ENCODE assay signal across 1 cellular context in the genomic region with DNA sequence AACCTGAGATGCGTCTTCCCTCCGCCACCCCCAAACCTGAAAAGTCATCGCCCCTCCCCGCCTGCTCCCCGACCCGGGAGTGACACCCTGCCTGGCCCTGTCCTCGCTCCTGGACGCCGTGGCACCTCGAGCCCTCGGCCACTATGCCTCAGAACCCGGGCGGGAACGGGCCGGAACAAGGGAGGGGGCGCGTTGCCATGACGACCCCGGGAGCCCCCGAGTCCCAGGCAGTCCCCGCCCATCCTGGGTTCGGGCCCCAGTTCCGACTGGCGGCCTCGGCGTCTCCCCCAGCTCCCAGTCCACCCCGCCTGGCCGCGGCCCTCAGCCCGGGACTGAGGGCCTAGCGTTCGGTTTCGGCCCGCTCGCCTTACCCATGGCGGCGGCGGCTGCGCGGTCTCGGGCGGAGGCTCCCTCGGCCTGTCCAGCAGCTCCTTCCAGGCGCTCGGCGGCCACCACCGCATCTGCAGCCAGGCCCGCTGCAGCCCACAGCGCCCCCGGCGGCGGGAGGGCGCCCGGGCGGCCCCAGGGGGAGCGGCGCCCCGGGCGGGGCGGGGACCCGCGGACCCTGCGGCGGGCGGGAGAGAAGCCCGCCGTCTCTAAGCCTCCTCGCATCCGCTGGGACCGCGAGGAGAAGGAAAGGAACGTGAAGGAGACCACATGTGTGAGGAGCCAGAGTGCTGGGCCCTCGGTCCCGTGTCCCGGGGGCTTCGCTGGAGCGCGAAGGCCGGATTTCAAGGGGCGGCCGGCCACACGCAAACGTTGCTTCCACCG.
TF ChIP-seq lines count a peak whose summit lies in the region.

A gene with protein sequence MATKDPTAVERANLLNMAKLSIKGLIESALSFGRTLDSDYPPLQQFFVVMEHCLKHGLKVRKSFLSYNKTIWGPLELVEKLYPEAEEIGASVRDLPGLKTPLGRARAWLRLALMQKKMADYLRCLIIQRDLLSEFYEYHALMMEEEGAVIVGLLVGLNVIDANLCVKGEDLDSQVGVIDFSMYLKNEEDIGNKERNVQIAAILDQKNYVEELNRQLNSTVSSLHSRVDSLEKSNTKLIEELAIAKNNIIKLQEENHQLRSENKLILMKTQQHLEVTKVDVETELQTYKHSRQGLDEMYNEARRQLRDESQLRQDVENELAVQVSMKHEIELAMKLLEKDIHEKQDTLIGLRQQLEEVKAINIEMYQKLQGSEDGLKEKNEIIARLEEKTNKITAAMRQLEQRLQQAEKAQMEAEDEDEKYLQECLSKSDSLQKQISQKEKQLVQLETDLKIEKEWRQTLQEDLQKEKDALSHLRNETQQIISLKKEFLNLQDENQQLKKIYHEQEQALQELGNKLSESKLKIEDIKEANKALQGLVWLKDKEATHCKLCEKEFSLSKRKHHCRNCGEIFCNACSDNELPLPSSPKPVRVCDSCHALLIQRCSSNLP (minus strand): TSS at position 463 of the 771 bp plus-strand sequence. CDS start 88 bp downstream, at position 375.

TF ChIP-seq in HEK293, 187 proteins besides CTCF, POLR2A, EP300 and RAD21 (continued from another document and continues in another):
- TF ChIP-seq ZNF518A (tag by site-specific recombination; conservative IDR thresholded peaks at IDR 0.05; ENCODE audit: low read depth): no peak
- TF ChIP-seq BCL11B (tag by site-specific recombination; IDR thresholded peaks at IDR 0.05; ENCODE audit: low read depth): no peak
- TF ChIP-seq ZNF830 (tag by site-specific recombination; IDR thresholded peaks at IDR 0.05; ENCODE audit: low read depth): no peak
- peak; percentile 66; the same call in 1 of the 2 replicates for TF ChIP-seq KLF16 (tag by site-specific recombination; IDR thresholded peaks at IDR 0.05)
- TF ChIP-seq ZNF114 (tag by site-specific recombination; IDR thresholded peaks at IDR 0.05): no peak
- no peak; the same call in 1 of the 2 replicates for TF ChIP-seq INSM2 (tag by site-specific recombination; IDR thresholded peaks at IDR 0.05)
- peak; percentile 84 for TF ChIP-seq ZBTB20 (tag by site-specific recombination; IDR thresholded peaks at IDR 0.05)
- TF ChIP-seq, protein P1, sequence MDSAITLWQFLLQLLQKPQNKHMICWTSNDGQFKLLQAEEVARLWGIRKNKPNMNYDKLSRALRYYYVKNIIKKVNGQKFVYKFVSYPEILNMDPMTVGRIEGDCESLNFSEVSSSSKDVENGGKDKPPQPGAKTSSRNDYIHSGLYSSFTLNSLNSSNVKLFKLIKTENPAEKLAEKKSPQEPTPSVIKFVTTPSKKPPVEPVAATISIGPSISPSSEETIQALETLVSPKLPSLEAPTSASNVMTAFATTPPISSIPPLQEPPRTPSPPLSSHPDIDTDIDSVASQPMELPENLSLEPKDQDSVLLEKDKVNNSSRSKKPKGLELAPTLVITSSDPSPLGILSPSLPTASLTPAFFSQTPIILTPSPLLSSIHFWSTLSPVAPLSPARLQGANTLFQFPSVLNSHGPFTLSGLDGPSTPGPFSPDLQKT (IDR thresholded peaks at IDR 0.05; ENCODE audit: borderline replicate concordance, low read depth, low read length): no peak
- no peak for TF ChIP-seq ZNF23 (tag by site-specific recombination; IDR thresholded peaks at IDR 0.05; ENCODE audit: borderline replicate concordance)
- TF ChIP-seq PRDM1 (tag by site-specific recombination; IDR thresholded peaks at IDR 0.05): no peak
- TF ChIP-seq ZNF843 (tag by site-specific recombination; IDR thresholded peaks at IDR 0.05): no peak
- no peak for TF ChIP-seq OSR2 (tag by site-specific recombination; IDR thresholded peaks at IDR 0.05)
- TF ChIP-seq ZSCAN5A (tag by site-specific recombination; IDR thresholded peaks at IDR 0.05): peak; percentile 45; the same call in 1 of the 2 replicates
- TF ChIP-seq ZNF223 (tag by site-specific recombination; IDR thresholded peaks at IDR 0.05): no peak
- TF ChIP-seq ZNF747 (tag by site-specific recombination; IDR thresholded peaks at IDR 0.05): no peak
- TF ChIP-seq ZEB2 (tag by site-specific recombination; IDR thresholded peaks at IDR 0.05): 0 out of 2 replicates have a peak, but pooled peaks have one; percentile 1
- TF ChIP-seq ZNF76 (tag by site-specific recombination; IDR thresholded peaks at IDR 0.05; ENCODE audit: borderline replicate concordance, low read depth): peak; percentile 31; the same call in 1 of the 2 replicates
- peak; percentile 11; the same call in 1 of the 2 replicates for TF ChIP-seq ZNF184 (tag by site-specific recombination; IDR thresholded peaks at IDR 0.05)
- no peak for TF ChIP-seq ZSCAN16 (tag by site-specific recombination; IDR thresholded peaks at IDR 0.05)
- peak; percentile 82 for TF ChIP-seq ZFP69B (tag by site-specific recombination; IDR thresholded peaks at IDR 0.05)
- TF ChIP-seq ZNF664 (tag by site-specific recombination; IDR thresholded peaks at IDR 0.05): no peak
- TF ChIP-seq, protein P2, sequence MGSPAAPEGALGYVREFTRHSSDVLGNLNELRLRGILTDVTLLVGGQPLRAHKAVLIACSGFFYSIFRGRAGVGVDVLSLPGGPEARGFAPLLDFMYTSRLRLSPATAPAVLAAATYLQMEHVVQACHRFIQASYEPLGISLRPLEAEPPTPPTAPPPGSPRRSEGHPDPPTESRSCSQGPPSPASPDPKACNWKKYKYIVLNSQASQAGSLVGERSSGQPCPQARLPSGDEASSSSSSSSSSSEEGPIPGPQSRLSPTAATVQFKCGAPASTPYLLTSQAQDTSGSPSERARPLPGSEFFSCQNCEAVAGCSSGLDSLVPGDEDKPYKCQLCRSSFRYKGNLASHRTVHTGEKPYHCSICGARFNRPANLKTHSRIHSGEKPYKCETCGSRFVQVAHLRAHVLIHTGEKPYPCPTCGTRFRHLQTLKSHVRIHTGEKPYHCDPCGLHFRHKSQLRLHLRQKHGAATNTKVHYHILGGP (tag by site-specific recombination; IDR thresholded peaks at IDR 0.05): no peak
- TF ChIP-seq ZNF121 (tag by site-specific recombination; IDR thresholded peaks at IDR 0.05): no peak
- TF ChIP-seq, protein P3, sequence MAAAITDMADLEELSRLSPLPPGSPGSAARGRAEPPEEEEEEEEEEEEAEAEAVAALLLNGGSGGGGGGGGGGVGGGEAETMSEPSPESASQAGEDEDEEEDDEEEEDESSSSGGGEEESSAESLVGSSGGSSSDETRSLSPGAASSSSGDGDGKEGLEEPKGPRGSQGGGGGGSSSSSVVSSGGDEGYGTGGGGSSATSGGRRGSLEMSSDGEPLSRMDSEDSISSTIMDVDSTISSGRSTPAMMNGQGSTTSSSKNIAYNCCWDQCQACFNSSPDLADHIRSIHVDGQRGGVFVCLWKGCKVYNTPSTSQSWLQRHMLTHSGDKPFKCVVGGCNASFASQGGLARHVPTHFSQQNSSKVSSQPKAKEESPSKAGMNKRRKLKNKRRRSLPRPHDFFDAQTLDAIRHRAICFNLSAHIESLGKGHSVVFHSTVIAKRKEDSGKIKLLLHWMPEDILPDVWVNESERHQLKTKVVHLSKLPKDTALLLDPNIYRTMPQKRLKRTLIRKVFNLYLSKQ (tag by site-specific recombination; IDR thresholded peaks at IDR 0.05; ENCODE audit: borderline replicate concordance): no peak
- no peak for TF ChIP-seq ZNF16 (tag by site-specific recombination; IDR thresholded peaks at IDR 0.05; ENCODE audit: low read depth)
- no peak for TF ChIP-seq SETDB1 (IDR thresholded peaks at IDR 0.05; ENCODE audit: insufficient read length, low read length)
- TF ChIP-seq TCF7L2 (IDR thresholded peaks at IDR 0.05; ENCODE audit: borderline replicate concordance, low read depth, low read length): no peak
- no peak for TF ChIP-seq ZFP3 (tag by site-specific recombination; IDR thresholded peaks at IDR 0.05; ENCODE audit: low read depth)
- TF ChIP-seq MZF1 (tag by site-specific recombination; IDR thresholded peaks at IDR 0.05; ENCODE audit: borderline replicate concordance): no peak
- peak; percentile 74 for TF ChIP-seq ZBTB17 (tag by site-specific recombination; IDR thresholded peaks at IDR 0.05)
- TF ChIP-seq GFI1B (tag by site-specific recombination; IDR thresholded peaks at IDR 0.05): no peak
- TF ChIP-seq ZNF639 (tag by site-specific recombination; IDR thresholded peaks at IDR 0.05): peak; percentile 30; the same call in 1 of the 2 replicates
- no peak for TF ChIP-seq RBAK (tag by site-specific recombination; IDR thresholded peaks at IDR 0.05)
- no peak for TF ChIP-seq KLF7 (tag by site-specific recombination; IDR thresholded peaks at IDR 0.05; ENCODE audit: borderline replicate concordance)
- peak; percentile 98 for TF ChIP-seq ZNF501 (tag by site-specific recombination; IDR thresholded peaks at IDR 0.05)
- no peak for TF ChIP-seq ZSCAN23 (tag by site-specific recombination; IDR thresholded peaks at IDR 0.05)
- TF ChIP-seq ZNF510 (tag by site-specific recombination; IDR thresholded peaks at IDR 0.05; ENCODE audit: insufficient replicate concordance): no peak
- TF ChIP-seq ZNF354C (tag by site-specific recombination; IDR thresholded peaks at IDR 0.05; ENCODE audit: borderline replicate concordance, low read depth): no peak
- TF ChIP-seq ZNF133 (tag by site-specific recombination; IDR thresholded peaks at IDR 0.05): no peak
- peak; percentile 45; the same call in 1 of the 2 replicates for TF ChIP-seq ZFP37 (tag by site-specific recombination; IDR thresholded peaks at IDR 0.05)
- no peak for TF ChIP-seq KLF9 (tag by site-specific recombination; IDR thresholded peaks at IDR 0.05; ENCODE audit: low read depth)
